In the genomic region with DNA sequence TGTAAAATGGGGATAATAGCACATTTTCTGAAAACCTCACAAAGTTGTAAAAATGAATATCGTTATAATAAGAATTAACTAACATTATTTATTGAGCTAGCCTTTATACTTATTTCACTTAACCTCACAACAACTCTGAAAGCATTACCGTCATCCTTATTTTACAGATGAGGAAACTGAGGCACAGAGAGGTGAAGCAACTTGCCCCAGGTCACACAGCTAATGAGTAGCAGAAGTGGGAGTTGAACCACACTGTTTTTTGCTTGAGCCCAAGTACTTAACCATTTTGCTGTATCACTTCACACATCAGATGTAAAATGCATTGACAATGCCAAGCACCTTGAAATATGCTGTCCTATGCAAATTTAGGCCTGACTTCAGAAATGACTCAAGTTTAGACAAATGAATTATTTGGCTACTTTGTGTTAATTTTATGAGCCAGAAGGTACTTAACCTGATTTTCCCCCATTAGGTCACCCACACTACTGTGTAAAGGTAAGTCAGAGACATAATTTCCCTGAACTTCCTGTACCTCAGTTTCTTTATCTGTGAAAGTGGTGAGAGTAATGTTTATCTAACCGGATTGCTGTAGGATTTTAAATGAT, we compare ENCODE assay signal across 1 cellular context.
TF ChIP-seq lines count a peak whose summit lies in the region.

No MANE protein-coding gene starts in this region.

TF ChIP-seq in HepG2, 621 proteins besides CTCF, POLR2A, EP300 and RAD21:
- TF ChIP-seq MAFK (conservative IDR thresholded peaks at IDR 0.05 in 1 of 2, IDR thresholded peaks at IDR 0.05 in 1 of 2; ENCODE audit: low read length in 2 of 2): peak; percentile 41 to 78; a peak in 3 of 4 replicates
- peak; percentile 61 for TF ChIP-seq MAFF (IDR thresholded peaks at IDR 0.05; ENCODE audit: low read depth, low read length)
- TF ChIP-seq ZNF766 (CRISPR knock-in tag; IDR thresholded peaks at IDR 0.05; ENCODE audit: borderline replicate concordance): no peak
- TF ChIP-seq SMAD3 (CRISPR knock-in tag; IDR thresholded peaks at IDR 0.05): no peak
